In the genomic region with DNA sequence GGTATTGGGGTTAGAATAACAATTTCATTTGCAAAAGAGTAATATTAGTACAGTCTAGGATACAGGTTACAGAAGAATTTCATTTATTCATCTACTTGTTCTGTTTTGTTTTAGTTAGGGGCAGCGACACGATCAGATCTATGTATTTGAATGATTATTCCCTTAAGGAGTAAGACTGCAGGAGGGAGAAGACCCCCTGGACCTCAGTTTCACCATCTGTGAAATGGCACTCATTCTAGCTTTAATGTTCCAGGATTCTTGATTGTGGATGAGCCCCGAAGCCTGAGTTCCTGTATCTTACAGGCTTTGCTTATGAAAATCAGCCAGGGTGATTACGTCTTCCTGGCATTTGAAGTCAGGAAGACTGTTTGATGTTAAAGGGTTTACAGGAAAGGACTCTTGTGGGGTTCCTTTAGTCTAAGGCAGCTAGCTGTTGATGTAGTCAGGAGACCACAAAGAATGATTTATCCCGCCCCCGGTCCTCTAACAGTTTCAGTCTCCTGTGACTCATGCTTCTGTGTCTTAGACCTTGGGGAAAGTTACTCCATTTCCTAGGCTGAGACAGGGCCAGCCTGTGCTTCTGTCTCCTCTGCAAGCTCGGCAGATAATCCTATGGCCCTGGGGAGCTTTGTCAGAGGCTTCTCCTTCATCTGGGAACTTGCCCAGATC, we compare ENCODE assay signal across 8 cellular contexts. TPM values are rescaled to one million over a fixed set of nuclear protein-coding genes. Genes with fewer than 3 reads are reported as not detected.
DNase-seq lines count a peak whose midpoint lies in the region; ATAC-seq and TF ChIP-seq lines count a peak whose summit lies in the region.

No MANE protein-coding gene starts in this region.

- peak overlapping the region; percentile 90 for H3K27ac Mint-ChIP-seq in HFFc6

- H3K4me1 Mint-ChIP-seq in HFFc6 (ENCODE audit: low read depth), result peaks cover 74% of the 10 kb centered on the region

- H3K4me3 ChIP-seq in esophagus squamous epithelium (peak overlapping the region in 1 of 4 donors; percentile 36), psoas muscle (no peak overlapping the region)

- peak; percentile 69 for DNase-seq in GM10266 (ENCODE audit: extremely low spot score)
- peak; percentile 98 for DNase-seq in HFFc6
- peak; percentile 98 for DNase-seq in MV-4-11 (lab: John Stamatoyannopoulos, UW)
- DNase-seq in activated CD8-positive, alpha-beta memory T cell treated with anti-CD3 and anti-CD28 coated beads, Interleukin-2, amount 50 U/mL, for 1 hour (ENCODE audit: extremely low read depth), result peak; percentile 40
- DNase-seq in esophagus squamous epithelium (lab: John Stamatoyannopoulos, UW), result no peak
- peak; percentile 38 to 53 for DNase-seq in psoas muscle
- DNase-seq in COLO668 (lab: John Stamatoyannopoulos, UW; ENCODE audit: unreplicated experiment), result no peak
- no peak for DNase-seq in DMS53 (lab: John Stamatoyannopoulos, UW)

- peak; percentile 43 to 87 (median 69) for ATAC-seq in psoas muscle

- H3K9me3 ChIP-seq in esophagus squamous epithelium, result no peaks in the 10 kb centered on the region
- no peaks in the 10 kb centered on the region for H3K9me3 ChIP-seq in psoas muscle

- H3K27me3 ChIP-seq in esophagus squamous epithelium (no peaks in the 10 kb centered on the region), psoas muscle (ENCODE audit: insufficient read depth in 3 of 3, low read length in 2 of 3) (no peaks in the 10 kb centered on the region)

- TF ChIP-seq CTCF in GM10266 (IDR thresholded peaks at IDR 0.05; ENCODE audit: control insufficient read depth, insufficient read depth, low read depth, missing control alignments) (no peak), HFFc6 (IDR thresholded peaks at IDR 0.05) (no peak), esophagus squamous epithelium (IDR thresholded peaks at IDR 0.05) (no peak), psoas muscle (IDR thresholded peaks at IDR 0.05) (no peak)

- no peaks in the 10 kb centered on the region for H3K27me3 Mint-ChIP-seq in HFFc6 (ENCODE audit: insufficient read depth)

- H3K9me3 Mint-ChIP-seq in HFFc6, result no peaks in the 10 kb centered on the region

- WGBS in esophagus squamous epithelium, 2 donors, result 13 to 19% methylated on average over 4 to 6 of the region's 7 CpGs
- 56 to 59% (median 56%) methylated on average over 7 of the region's 7 CpGs for WGBS in psoas muscle, 3 donors

- peaks cover 27% of the 10 kb centered on the region for H3K36me3 Mint-ChIP-seq in HFFc6 (ENCODE audit: low read depth)

- H3K27ac ChIP-seq in esophagus squamous epithelium (peak overlapping the region; percentile 66 to 80 (median 76)), psoas muscle (peak overlapping the region; percentile 51)

- peaks cover 18 to 68% (median 41%) of the 10 kb centered on the region in 3 donors for H3K4me1 ChIP-seq in esophagus squamous epithelium
- peaks cover 3% of the 10 kb centered on the region for H3K4me1 ChIP-seq in psoas muscle

- peaks cover 0 to under 1% (median 0%) of the 10 kb centered on the region in 3 donors for H3K36me3 ChIP-seq in esophagus squamous epithelium
- H3K36me3 ChIP-seq in psoas muscle (ENCODE audit: insufficient read depth in 1 of 2, low read depth in 1 of 2), result no peaks in the 10 kb centered on the region

- TF ChIP-seq POLR2A in esophagus squamous epithelium (IDR thresholded peaks at IDR 0.05), result no peak

- peak overlapping the region; percentile 83 for H3K4me3 Mint-ChIP-seq in HFFc6

- intact Hi-C loops in esophagus squamous epithelium (cut with DNase I), result no loop called here
- intact Hi-C loops in psoas muscle (cut with DNase I), result no loop called here

RNA-seq across cellular contexts. Expression of a gene that starts 11.5 kb away (rescaled TPM):
- 10 to 100 TPM; 32.5 to 51.1 (median 37.9) TPM for total RNA-seq in HFFc6 (2021; fragmentation: NEBNext Ultra II Directional; extraction: Animal tissue kit (Norgen Biotek cat#: 25700))
- total RNA-seq in esophagus squamous epithelium, result 10 to 100 TPM in 3 of 4 donors, 1 to 10 TPM in 1; 6.8 to 38.5 (median 17.6) TPM
- total RNA-seq in psoas muscle, result 1 to 10 TPM; 6.4 to 7.0 (median 6.8) TPM
- polyA plus RNA-seq in psoas muscle, result 10 to 100 TPM in 1 of 3 donors, 1 to 10 TPM in 2; 9.6 to 25.5 (median 9.6) TPM

RNA-seq across cellular contexts. Expression of a gene that starts 31.3 kb away (rescaled TPM):
- 10 to 100 TPM; 60.1 to 76.9 (median 68.7) TPM for total RNA-seq in HFFc6 (2021; fragmentation: NEBNext Ultra II Directional; extraction: Animal tissue kit (Norgen Biotek cat#: 25700))
- total RNA-seq in esophagus squamous epithelium (10 to 100 TPM; 31.8 to 50.2 (median 36.8) TPM), psoas muscle (10 to 100 TPM; 50.9 to 81.5 (median 70.6) TPM)
- polyA plus RNA-seq in psoas muscle, result 10 to 100 TPM; 28.8 to 39.3 (median 31.5) TPM

RNA-seq across cellular contexts. Expression of a gene that starts 56.2 kb away (rescaled TPM):
- total RNA-seq in HFFc6 (2021; fragmentation: NEBNext Ultra II Directional; extraction: Animal tissue kit (Norgen Biotek cat#: 25700)), result not detected
- under 1 TPM in 1 of 4 donors, not detected in 3; 0.95 TPM for total RNA-seq in esophagus squamous epithelium
- not detected for total RNA-seq in psoas muscle
- not detected for polyA plus RNA-seq in psoas muscle

Comparison
In these comparisons a context has a peak if more than half of its experiments do, and no peak if none do; other contexts are left out.
1. DNase-seq: peak in GM10266 (single experiment), HFFc6 (single experiment), MV-4-11 (single experiment), activated CD8-positive, alpha-beta memory T cell treated with anti-CD3 and anti-CD28 coated beads, Interleukin-2, amount 50 U/mL, for 1 hour (single experiment) and psoas muscle (2 of 2); none in esophagus squamous epithelium (single experiment), COLO668 (single experiment) and DMS53 (single experiment).